14 cellular contexts compared by ENCODE assay signal in genomic region chr21:45618287-45618686, GRCh38. TPM values are rescaled to one million over a fixed set of nuclear protein-coding genes. Genes with fewer than 3 reads are reported as not detected.
DNase-seq lines count a peak whose midpoint lies in the region; ATAC-seq, FAIRE-seq and TF ChIP-seq lines count a peak whose summit lies in the region.
"Had no signal": no experiment of that assay in that cellular context is flagged by ENCODE, and none has a peak within 500 bp of the region (broad histone marks: within the 10 kb centered on the region; RNA-seq: fewer than 3 reads in every experiment).

No MANE protein-coding gene starts in this region.

- FAIRE-seq in urothelium cell line (lab: Jason Lieb, UNC) (no peak), pancreas (lab: Jason Lieb, UNC) (no peak)

- WGBS in pancreas, 2 donors = 34 to 44% methylated on average over 13 of the region's 13 CpGs

- no peaks in the 10 kb centered on the region for H3K79me2 ChIP-seq in neural progenitor cell (ENCODE audit: low read depth)

- H3K4me3 Mint-ChIP-seq in neural progenitor cell = peak overlapping the region; percentile 54

- H3K27ac ChIP-seq in brain microvascular endothelial cell = peak overlapping the region; percentile 13
- no peak overlapping the region for H3K27ac ChIP-seq in neural progenitor cell
- H3K27ac ChIP-seq in colonic mucosa = no peak overlapping the region
- H3K27ac ChIP-seq in pancreas = no peak overlapping the region
- H3K27ac ChIP-seq: gastroesophageal sphincter, lower lobe of right lung had no signal

- H3F3A ChIP-seq in neural progenitor cell (ENCODE audit: low read depth) = peaks cover 4% of the 10 kb centered on the region

- H3K36me3 ChIP-seq in brain microvascular endothelial cell (replicated peaks) (no peaks in the 10 kb centered on the region), neural progenitor cell (no peaks in the 10 kb centered on the region), colonic mucosa (no peaks in the 10 kb centered on the region), pancreas (no peaks in the 10 kb centered on the region)
- H3K36me3 ChIP-seq: gastroesophageal sphincter, lower lobe of right lung had no signal

- DNase-seq in Daoy (ENCODE audit: low read depth) (peak; percentile 85), M059J (ENCODE audit: low read depth) (peak; percentile 60), brain microvascular endothelial cell (peak; percentile 53), neural progenitor cell (ENCODE audit: low spot score) (peak; percentile 23), colonic mucosa (no peak), urothelium cell line (ENCODE audit: low spot score) (no peak), pancreas (no peak)
- DNase-seq: activated CD4-positive, alpha-beta T cell treated with anti-CD3 and anti-CD28 coated beads, Interleukin-2, amount 50 U/mL, for 48 hours; lower lobe of right lung; NCI-H1694 had no signal

- no peaks in the 10 kb centered on the region for H3K9me3 Mint-ChIP-seq in neural progenitor cell

- H3K9me3 ChIP-seq in neural progenitor cell (ENCODE audit: low read depth) (no peaks in the 10 kb centered on the region), colonic mucosa (no peaks in the 10 kb centered on the region), pancreas (no peaks in the 10 kb centered on the region)
- H3K9me3 ChIP-seq: lower lobe of right lung had no signal

- no peak overlapping the region for H3K9ac ChIP-seq in neural progenitor cell
- no peak overlapping the region for H3K9ac ChIP-seq in colonic mucosa (ENCODE audit: low read depth in 2 of 2, low read length in 2 of 2)

- in situ Hi-C loops in brain microvascular endothelial cell (cut with HindIII; ENCODE audit: low pct_ligation_motif_present, low sequenced_read_pairs) = no loop called here

- peaks cover 32% of the 10 kb centered on the region for H3K4me1 Mint-ChIP-seq in neural progenitor cell

- ATAC-seq in HG02840 (IDR thresholded peaks at IDR 0.05; ENCODE audit: low FRiP score, unreplicated experiment) (no peak), pancreas (no peak)
- ATAC-seq: gastroesophageal sphincter, lower lobe of right lung, right cardiac atrium had no signal

- no peaks in the 10 kb centered on the region for H3K27me3 ChIP-seq in brain microvascular endothelial cell (replicated peaks)
- no peaks in the 10 kb centered on the region for H3K27me3 ChIP-seq in neural progenitor cell
- H3K27me3 ChIP-seq in colonic mucosa = no peaks in the 10 kb centered on the region
- peaks cover 0 to 6% (median 0%) of the 10 kb centered on the region in 4 donors for H3K27me3 ChIP-seq in pancreas

- H3K36me3 Mint-ChIP-seq in neural progenitor cell = no peaks in the 10 kb centered on the region

- H3K4me2 ChIP-seq in neural progenitor cell = no peak overlapping the region

- H3K4me3 ChIP-seq in brain microvascular endothelial cell (ENCODE audit: low read depth, low read length) (no peak overlapping the region), neural progenitor cell (no peak overlapping the region), colonic mucosa (no peak overlapping the region), pancreas (no peak overlapping the region)
- H3K4me3 ChIP-seq: gastroesophageal sphincter, lower lobe of right lung had no signal

- H3K4me1 ChIP-seq in neural progenitor cell (peaks cover 10% of the 10 kb centered on the region), colonic mucosa (no peaks in the 10 kb centered on the region), pancreas (peaks cover 0 to 5% (median 0%) of the 10 kb centered on the region in 3 donors)
- H3K4me1 ChIP-seq: gastroesophageal sphincter, lower lobe of right lung had no signal

- peak overlapping the region; percentile 21 for H3K27ac Mint-ChIP-seq in neural progenitor cell

- no peak for TF ChIP-seq CTCF in brain microvascular endothelial cell (IDR thresholded peaks at IDR 0.05; ENCODE audit: low read depth, low read length, missing control alignments)
- TF ChIP-seq CTCF in neural progenitor cell (IDR thresholded peaks at IDR 0.05) = no peak
- TF ChIP-seq CTCF in colonic mucosa (IDR thresholded peaks at IDR 0.05) = no peak
- TF ChIP-seq CTCF in pancreas (IDR thresholded peaks at IDR 0.05) = no peak

- intact Hi-C loops in colonic mucosa (cut with DNase I) (no loop called here), pancreas (cut with DNase I) (no loop called here)

- peaks cover 9% of the 10 kb centered on the region for H3K27me3 Mint-ChIP-seq in neural progenitor cell (ENCODE audit: insufficient read depth, low read depth)

- no peaks in the 10 kb centered on the region for H4K20me1 ChIP-seq in neural progenitor cell (ENCODE audit: low read depth)

- no peak overlapping the region for H2AFZ ChIP-seq in neural progenitor cell (replicated peaks)

RNA-seq across cellular contexts. Expression of gene PCBP3, which starts 25.2 kb away (rescaled TPM):
- 2.1 and 8.1 TPM in 2 replicates for total RNA-seq in Daoy (2014; rRNA removed; shearing (Covaris generic))
- total RNA-seq in M059J (2014; rRNA removed; shearing (Covaris generic)) = 0.10 TPM in 1 of 2 replicates, not detected in the other
- total RNA-seq in neural progenitor cell (ENCODE audit: low replicate concordance) (4.6 and 6.7 TPM in 2 replicates), colonic mucosa (1 to 10 TPM; 2.1 to 5.3 TPM), pancreas (1 to 10 TPM in 4 of 6 donors, under 1 TPM in 2; 0.83 to 2.7 (median 1.6) TPM)
- 1 to 10 TPM; 1.7 to 4.3 TPM for polyA plus RNA-seq in pancreas
- total RNA-seq: SK-MEL-5 had no signal

Comparison
In these comparisons a context has a peak if more than half of its experiments do, and no peak if none do; other contexts are left out.
1. DNase-seq: peak in Daoy (single experiment), M059J (single experiment), brain microvascular endothelial cell (single experiment) and neural progenitor cell (single experiment); none in colonic mucosa (single experiment), urothelium cell line (single experiment) and pancreas (0 of 6).